In genomic region chr2:219723311-219723710, GRCh38 we compare ENCODE assay signal across 29 cellular contexts.
"Had no signal": no experiment of that assay in that cellular context is flagged by ENCODE, and none has a peak within 500 bp of the region (broad histone marks: within the 10 kb centered on the region; RNA-seq: fewer than 3 reads in every experiment).

No MANE protein-coding gene starts in this region.

- H3K4me1 ChIP-seq: lower lobe of right lung, right lobe of liver, transverse colon, upper lobe of left lung, vagina had no signal

- H3K9me3 Mint-ChIP-seq: mesothelial cell of epicardium; natural killer cell; nephron progenitor cell; stimulated activated naive CD8-positive, alpha-beta T cell treated with anti-CD3 and anti-CD28 coated beads, Interleukin-15, amount 100 ng/mL, for 72 hours had no signal

- H3K36me3 Mint-ChIP-seq: mesothelial cell of epicardium; naive B cell; natural killer cell; neural progenitor cell; stimulated activated memory B cell treated with anti-CD40 and anti-IgM and Interleukin-4, amounts not matched to agents 10 μg/mL and 1 μg/mL and 100 μg/mL, for 72 hours had no signal

- H3K4me3 ChIP-seq: hepatocyte, lower lobe of right lung, neural progenitor cell, right atrium auricular region, right lobe of liver, smooth muscle cell, transverse colon, upper lobe of left lung, vagina had no signal

- H3K27me3 ChIP-seq: hepatocyte, neural progenitor cell, neutrophil, right atrium auricular region, right lobe of liver, upper lobe of left lung, vagina had no signal

- DNase-seq: kidney glomerular epithelial cell; left cardiac atrium; lower lobe of right lung; mammary epithelial cell; mesenchymal stem cell; naive B cell; natural killer cell; nephron progenitor cell; occipital lobe; right lobe of liver; stimulated activated CD4-positive, alpha-beta T cell treated with anti-CD3 and anti-CD28 coated beads, Interleukin-1b, Interleukin-23, amount 100 ng/mL, for 48 hours; stimulated activated CD4-positive, alpha-beta T cell treated with anti-CD3 and anti-CD28 coated beads, Interleukin-2, amount 100 ng/mL, for 48 hours; stimulated activated CD4-positive, alpha-beta T cell treated with anti-CD3 and anti-CD28 coated beads, Interleukin-4, amount 100 ng/mL, for 4 hours; stimulated activated CD8-positive, alpha-beta memory T cell treated with anti-CD3 and anti-CD28 coated beads, Interleukin-4, amount 100 ng/mL, for 48 hours; stimulated activated naive CD4-positive, alpha-beta T cell treated with Interleukin-2 at 50 U/mL for 16 hours; stimulated activated naive CD8-positive, alpha-beta T cell treated with anti-CD3 and anti-CD28 coated beads, Interleukin-15, amount 100 ng/mL, for 72 hours; substantia nigra; transverse colon; upper lobe of left lung had no signal

- ATAC-seq: left cardiac atrium; left lobe of liver; lower lobe of right lung; natural killer cell; right lobe of liver; stimulated activated memory B cell treated with anti-CD40 and anti-IgM and Interleukin-4, amounts not matched to agents 10 μg/mL and 1 μg/mL and 100 μg/mL, for 72 hours; stimulated activated naive CD8-positive, alpha-beta T cell treated with anti-CD3 and anti-CD28 coated beads, Interleukin-15, amount 100 ng/mL, for 72 hours had no signal

- H3K9me3 ChIP-seq: lower lobe of right lung, neutrophil, right atrium auricular region, right lobe of liver, transverse colon, upper lobe of left lung, vagina had no signal

- H3K36me3 ChIP-seq: lower lobe of right lung, neural progenitor cell, neutrophil, right atrium auricular region, right lobe of liver, transverse colon, upper lobe of left lung, vagina had no signal

- H3K4me3 Mint-ChIP-seq: mesothelial cell of epicardium; naive B cell; natural killer cell; nephron progenitor cell; neural progenitor cell; stimulated activated memory B cell treated with anti-CD40 and anti-IgM and Interleukin-4, amounts not matched to agents 10 μg/mL and 1 μg/mL and 100 μg/mL, for 72 hours; stimulated activated naive CD8-positive, alpha-beta T cell treated with anti-CD3 and anti-CD28 coated beads, Interleukin-15, amount 100 ng/mL, for 72 hours had no signal

- H3K27ac Mint-ChIP-seq: mesothelial cell of epicardium; naive B cell; natural killer cell; nephron progenitor cell; neural progenitor cell; stimulated activated memory B cell treated with anti-CD40 and anti-IgM and Interleukin-4, amounts not matched to agents 10 μg/mL and 1 μg/mL and 100 μg/mL, for 72 hours; stimulated activated naive CD8-positive, alpha-beta T cell treated with anti-CD3 and anti-CD28 coated beads, Interleukin-15, amount 100 ng/mL, for 72 hours had no signal

- H3K4me1 Mint-ChIP-seq: naive B cell; natural killer cell; stimulated activated memory B cell treated with anti-CD40 and anti-IgM and Interleukin-4, amounts not matched to agents 10 μg/mL and 1 μg/mL and 100 μg/mL, for 72 hours; stimulated activated naive CD8-positive, alpha-beta T cell treated with anti-CD3 and anti-CD28 coated beads, Interleukin-15, amount 100 ng/mL, for 72 hours had no signal

- H3K27ac ChIP-seq: lower lobe of right lung, neural progenitor cell, neutrophil, parathyroid adenoma, right atrium auricular region, right lobe of liver, transverse colon, upper lobe of left lung, vagina had no signal
